Comparison of ENCODE assay signal across 8 cellular contexts in genomic region chr5:139670369-139671095, GRCh38. TPM values are rescaled to one million over a fixed set of nuclear protein-coding genes. Genes with fewer than 3 reads are reported as not detected.
DNase-seq lines count a peak whose midpoint lies in the region; ATAC-seq and TF ChIP-seq lines count a peak whose summit lies in the region.

No MANE protein-coding gene starts in this region.

- H3K4me3 ChIP-seq in GM08714 (ENCODE audit: low read length) = peak overlapping the region; percentile 78; the same call in 1 of the 2 replicates
- no peak overlapping the region for H3K4me3 ChIP-seq in fibroblast of villous mesenchyme (ENCODE audit: low read depth, low read length)
- peak overlapping the region; percentile 11 to 76 (median 69) for H3K4me3 ChIP-seq in skeletal muscle tissue (ENCODE audit: low read length in 3 of 3)

- H3K4me1 Mint-ChIP-seq in T-helper 17 cell = peaks cover 28% of the 10 kb centered on the region

- H3K27me3 Mint-ChIP-seq in T-helper 17 cell = no peaks in the 10 kb centered on the region

- no peaks in the 10 kb centered on the region for H3K9me3 ChIP-seq in T-helper 17 cell (ENCODE audit: control insufficient read depth, low read length, poor library complexity, severe bottlenecking)
- no peaks in the 10 kb centered on the region for H3K9me3 ChIP-seq in skeletal muscle tissue (ENCODE audit: control insufficient read depth in 3 of 3, low read length in 3 of 3)

- H3K9ac ChIP-seq in skeletal muscle tissue (ENCODE audit: low read depth in 1 of 3, low read length in 3 of 3) = peak overlapping the region; percentile 61 to 95 (median 89)

- peak overlapping the region; percentile 85 for H3K27ac ChIP-seq in skeletal muscle tissue (ENCODE audit: low read depth, low read length)

- DNase-seq in T-helper 17 cell = no peak
- no peak for DNase-seq in fibroblast of villous mesenchyme (ENCODE audit: low read depth)
- no peak for DNase-seq in cerebellar nuclear complex (lab: John Stamatoyannopoulos, UW)
- no peak for DNase-seq in NCI-H2171 treated with DMSO at 0.1 percent for 48 hours (lab: John Stamatoyannopoulos, UW)

- H3K27me3 ChIP-seq in skeletal muscle tissue (ENCODE audit: control insufficient read depth in 3 of 3, insufficient read depth in 3 of 3, low read length in 3 of 3) = no peaks in the 10 kb centered on the region

- peak overlapping the region; percentile 81 for H3K4me3 Mint-ChIP-seq in T-helper 17 cell

- peak; percentile 37 for TF ChIP-seq CTCF in fibroblast of villous mesenchyme (IDR thresholded peaks at IDR 0.05; ENCODE audit: insufficient read depth, low read depth, low read length)

- peaks cover 93 to 98% (median 97%) of the 10 kb centered on the region in 3 donors for H3K4me1 ChIP-seq in skeletal muscle tissue (ENCODE audit: control insufficient read depth in 3 of 3, insufficient read depth in 3 of 3, low read length in 3 of 3)

- no peak overlapping the region for H3K27ac Mint-ChIP-seq in T-helper 17 cell

- ATAC-seq in GM19395 (IDR thresholded peaks at IDR 0.05; ENCODE audit: unreplicated experiment) = peak; percentile 53
- peak; percentile 43 for ATAC-seq in HG03378 (IDR thresholded peaks at IDR 0.05; ENCODE audit: unreplicated experiment)
- ATAC-seq in T-helper 17 cell = peak; percentile 35

- peaks cover 2% of the 10 kb centered on the region for H3K36me3 Mint-ChIP-seq in T-helper 17 cell (ENCODE audit: low read depth)

- H3K36me3 ChIP-seq in skeletal muscle tissue (ENCODE audit: control insufficient read depth in 3 of 3, insufficient read depth in 3 of 3, low read length in 3 of 3) = peaks cover 0 to 2% (median 0%) of the 10 kb centered on the region in 3 donors

RNA-seq across cellular contexts. Expression of gene CXXC5, which starts 22.4 kb away (rescaled TPM):
- total RNA-seq in T-helper 17 cell (1 to 10 TPM; 3.2 to 4.3 TPM), fibroblast of villous mesenchyme (75.4 and 79.5 TPM in 2 replicates), skeletal muscle tissue (66.8 TPM)

Comparison
In these comparisons a context has a peak if more than half of its experiments do, and no peak if none do; other contexts are left out.
1. RNA of gene CXXC5, which starts 22.4 kb away (total RNA-seq): 75.4 to 79.5 TPM in fibroblast of villous mesenchyme and 66.8 TPM in skeletal muscle tissue (single experiment); 3.2 to 4.3 TPM in T-helper 17 cell; every median in the first group is over 10 times any median in the second.
2. Peak in every context shown above with its lines, with median percentiles within 50 percentile points of each other: ATAC-seq.